Comparison of ENCODE assay signal across 15 cellular contexts in genomic region chr6:134216304-134217029, GRCh38.
DNase-seq lines count a peak whose midpoint lies in the region; ATAC-seq and TF ChIP-seq lines count a peak whose summit lies in the region.
"Had no signal": no experiment of that assay in that cellular context is flagged by ENCODE, and none has a peak within 500 bp of the region (broad histone marks: within the 10 kb centered on the region; RNA-seq: fewer than 3 reads in every experiment).

No MANE protein-coding gene starts in this region.

- H3K4me2 ChIP-seq in OCI-LY3 (ENCODE audit: low read length) (peak overlapping the region; percentile 51), PC-3 (ENCODE audit: low read length) (no peak overlapping the region)
- H3K4me2 ChIP-seq: PC-9 had no signal

- H3K27me3 ChIP-seq in OCI-LY3 (ENCODE audit: low read depth, low read length) (no peaks in the 10 kb centered on the region), PC-3 (ENCODE audit: low read length) (no peaks in the 10 kb centered on the region)
- H3K27me3 ChIP-seq: heart left ventricle had no signal

- H3K27ac Mint-ChIP-seq in HFFc6 = peak overlapping the region; percentile 75
- peak overlapping the region; percentile 20 for H3K27ac Mint-ChIP-seq in type B pancreatic cell
- H3K27ac Mint-ChIP-seq in activated naive CD4-positive, alpha-beta T cell treated with anti-CD3 and anti-CD28 coated beads, Interleukin-2, amount 50 U/mL, for 72 hours = peak overlapping the region in 1 of 2 donors; percentile 53

- DNase-seq in HFFc6 = no peak
- peak; percentile 47 for DNase-seq in germinal center (ENCODE audit: low spot score)
- DNase-seq in type B pancreatic cell (ENCODE audit: extremely low spot score, unreplicated experiment) = no peak
- DNase-seq in activated naive CD4-positive, alpha-beta T cell treated with anti-CD3 and anti-CD28 coated beads, Interleukin-2, amount 50 U/mL, for 72 hours (ENCODE audit: low spot score in 2 of 2) = no peak
- DNase-seq in PC-3 = no peak
- DNase-seq: activated naive CD4-positive, alpha-beta T cell; dermis blood vessel endothelial cell; DMS53; heart left ventricle; NCI-H1417 treated with DMSO at 0.1 percent for 48 hours; PC-9 had no signal

- H3K27me3 Mint-ChIP-seq in HFFc6 (ENCODE audit: insufficient read depth) (no peaks in the 10 kb centered on the region), type B pancreatic cell (no peaks in the 10 kb centered on the region)

- H3K27ac ChIP-seq in OCI-LY3 (ENCODE audit: low read length) (peak overlapping the region; percentile 91), PC-3 (ENCODE audit: low read length) (no peak overlapping the region)
- H3K27ac ChIP-seq: PC-9 had no signal

- H3K4me1 ChIP-seq in OCI-LY3 (ENCODE audit: low read length) = peaks cover 15% of the 10 kb centered on the region
- no peaks in the 10 kb centered on the region for H3K4me1 ChIP-seq in PC-3 (ENCODE audit: insufficient read depth, low read length)

- intact Hi-C loops in PC-3 (cut with micrococcal nuclease) = no loop called here

- no peaks in the 10 kb centered on the region for H3K9me3 ChIP-seq in OCI-LY3 (ENCODE audit: insufficient read depth, low read length)
- no peaks in the 10 kb centered on the region for H3K9me3 ChIP-seq in PC-3 (ENCODE audit: low read length)
- H3K9me3 ChIP-seq: heart left ventricle had no signal

- no peak for TF ChIP-seq CTCF in HFFc6 (IDR thresholded peaks at IDR 0.05)
- no peak for TF ChIP-seq CTCF in OCI-LY3 (IDR thresholded peaks at IDR 0.05; ENCODE audit: low read depth, low read length)
- no peak for TF ChIP-seq CTCF in type B pancreatic cell (conservative IDR thresholded peaks at IDR 0.05)
- no peak for TF ChIP-seq CTCF in PC-3 (conservative IDR thresholded peaks at IDR 0.05; ENCODE audit: low read depth, low read length)

- H3K4me3 Mint-ChIP-seq in HFFc6 (peak overlapping the region; percentile 30), type B pancreatic cell (no peak overlapping the region)

- H3K4me3 ChIP-seq in OCI-LY3 (ENCODE audit: low read length) = no peak overlapping the region
- H3K4me3 ChIP-seq in PC-3 (ENCODE audit: low read length) = no peak overlapping the region
- H3K4me3 ChIP-seq: heart left ventricle, PC-9 had no signal

- BruUV-seq in PC-3 (replicated peaks; lab: Mats Ljungman, UMichigan) = no TSS peak

- H3K9ac ChIP-seq in OCI-LY3 (ENCODE audit: low read length) (peak overlapping the region; percentile 54; the same call in 1 of the 2 replicates), PC-3 (ENCODE audit: low read length) (no peak overlapping the region)

- H3K79me2 ChIP-seq in OCI-LY3 (ENCODE audit: low read length) = no peaks in the 10 kb centered on the region
- H3K79me2 ChIP-seq in PC-3 (ENCODE audit: low read length) = no peaks in the 10 kb centered on the region

- H3K9me2 ChIP-seq in PC-3 (replicated peaks; ENCODE audit: low read length) = no peaks in the 10 kb centered on the region

- H4K20me1 ChIP-seq in OCI-LY3 (ENCODE audit: insufficient read depth, low read length) (no peaks in the 10 kb centered on the region), PC-3 (ENCODE audit: low read length) (no peaks in the 10 kb centered on the region)

- H3K4me1 Mint-ChIP-seq in HFFc6 (ENCODE audit: low read depth) = peaks cover 21% of the 10 kb centered on the region
- H3K4me1 Mint-ChIP-seq in type B pancreatic cell (ENCODE audit: unreplicated experiment) = peaks cover 15% of the 10 kb centered on the region

- H2AFZ ChIP-seq in OCI-LY3 (ENCODE audit: low read depth, low read length) = peak overlapping the region; percentile 60
- H2AFZ ChIP-seq in PC-3 (ENCODE audit: low read length) = no peak overlapping the region
- H2AFZ ChIP-seq: PC-9 had no signal

- no peaks in the 10 kb centered on the region for H3K9me3 Mint-ChIP-seq in HFFc6
- H3K9me3 Mint-ChIP-seq in type B pancreatic cell = peaks cover 9% of the 10 kb centered on the region
- peaks cover 0 to 9% of the 10 kb centered on the region in 2 donors for H3K9me3 Mint-ChIP-seq in activated naive CD4-positive, alpha-beta T cell treated with anti-CD3 and anti-CD28 coated beads, Interleukin-2, amount 50 U/mL, for 72 hours

- H3K36me3 Mint-ChIP-seq in HFFc6 (ENCODE audit: low read depth) = no peaks in the 10 kb centered on the region
- H3K36me3 Mint-ChIP-seq in type B pancreatic cell = no peaks in the 10 kb centered on the region
- peaks cover 5 to 8% of the 10 kb centered on the region in 2 donors for H3K36me3 Mint-ChIP-seq in activated naive CD4-positive, alpha-beta T cell treated with anti-CD3 and anti-CD28 coated beads, Interleukin-2, amount 50 U/mL, for 72 hours

- no peaks in the 10 kb centered on the region for H3F3A ChIP-seq in PC-3 (ENCODE audit: low read length, unreplicated experiment)

- CTCF ChIA-PET in PC-3 (lab: Charles Lee) = no interaction called here

- peaks cover 8% of the 10 kb centered on the region for H3K36me3 ChIP-seq in OCI-LY3 (replicated peaks; ENCODE audit: low read depth, low read length)
- no peaks in the 10 kb centered on the region for H3K36me3 ChIP-seq in PC-3 (ENCODE audit: low read depth, low read length)
- H3K36me3 ChIP-seq: heart left ventricle had no signal

- POLR2A ChIA-PET in PC-3 (lab: Charles Lee; ENCODE audit: unreplicated experiment) = no interaction called here

- ATAC-seq in activated naive CD4-positive, alpha-beta T cell treated with anti-CD3 and anti-CD28 coated beads, Interleukin-2, amount 50 U/mL, for 72 hours = no peak
- ATAC-seq in HG03571 (IDR thresholded peaks at IDR 0.05; ENCODE audit: unreplicated experiment) (no peak), PC-3 (no peak), GM18519 (IDR thresholded peaks at IDR 0.05; ENCODE audit: low FRiP score, unreplicated experiment) (no peak)
- ATAC-seq: activated CD4-positive, CD25-positive, alpha-beta regulatory T cell treated with anti-CD3 and anti-CD28 coated beads, Interleukin-2, amount 50 U/mL, for 24 hours had no signal
